36 cellular contexts compared by ENCODE assay signal in the genomic region with DNA sequence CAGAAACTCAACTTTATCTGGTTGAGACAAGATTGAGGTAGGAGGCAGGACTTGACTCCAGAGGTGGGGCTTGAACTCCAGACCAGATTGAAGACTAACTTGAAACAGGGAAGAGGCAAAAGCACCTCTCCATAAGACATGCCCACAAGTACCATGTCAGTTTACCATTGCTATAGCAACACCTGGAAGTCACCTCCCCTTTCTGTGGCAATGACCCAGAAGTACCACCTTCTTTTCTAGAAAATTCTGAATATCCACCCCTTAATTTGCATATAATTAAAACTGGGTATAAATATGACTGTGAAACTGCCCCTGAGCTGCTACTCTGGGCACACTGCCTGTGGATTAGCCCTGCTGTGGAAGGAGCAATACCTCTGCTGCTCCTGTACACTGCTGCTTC.
"Had no signal": no experiment of that assay in that cellular context is flagged by ENCODE, and none has a peak within 500 bp of the region (broad histone marks: within the 10 kb centered on the region; RNA-seq: fewer than 3 reads in every experiment).

No MANE protein-coding gene starts in this region.

- FAIRE-seq: astrocyte, endothelial cell of umbilical vein, kidney, pancreas, small intestine had no signal

- H3K27me3 ChIP-seq: brain microvascular endothelial cell, heart left ventricle, pancreas, sigmoid colon, upper lobe of left lung, vagina had no signal

- H3K36me3 ChIP-seq: brain microvascular endothelial cell, heart left ventricle, pancreas, sigmoid colon, upper lobe of left lung, vagina, WERI-Rb-1 had no signal

- ATAC-seq: effector memory CD8-positive, alpha-beta T cell; heart left ventricle; left colon; naive thymus-derived CD4-positive, alpha-beta T cell; pancreas; psoas muscle; stimulated activated memory B cell treated with anti-CD40 and anti-IgM and Interleukin-4, amounts not matched to agents 10 μg/mL and 1 μg/mL and 100 μg/mL, for 72 hours; stimulated activated naive CD8-positive, alpha-beta T cell treated with anti-CD3 and anti-CD28 coated beads, Interleukin-15, amount 100 ng/mL, for 72 hours had no signal

- H3K4me3 ChIP-seq: heart left ventricle, pancreas, psoas muscle, sigmoid colon, upper lobe of left lung, vagina had no signal

- DNase-seq: activated CD4-positive, alpha-beta memory T cell treated with anti-CD3 and anti-CD28 coated beads, Interleukin-2, amount 10 ng/mL, durations not matched to agents 7 days and 5 days; activated CD4-positive, alpha-beta T cell treated with anti-CD3 and anti-CD28 coated beads, Interleukin-2, amount 10 ng/mL, durations not matched to agents 7 days and 5 days; activated CD4-positive, CD25-positive, alpha-beta regulatory T cell treated with anti-CD3 and anti-CD28 coated beads, Interleukin-2, amount 50 U/mL, for 72 hours; activated CD8-positive, alpha-beta memory T cell treated with anti-CD3 and anti-CD28 coated beads, Interleukin-2, amount 50 U/mL, for 48 hours; activated gamma-delta T cell; activated naive CD4-positive, alpha-beta T cell treated with anti-CD3 and anti-CD28 coated beads, Interleukin-2, amount 10 ng/mL, durations not matched to agents 7 days and 5 days; activated T-cell treated with anti-CD3 and anti-CD28 coated beads, Interleukin-2, amount 50 U/mL, for 24 hours; amniotic stem cell; brain microvascular endothelial cell; caudate nucleus; cortex of kidney; effector memory CD8-positive, alpha-beta T cell; foreskin fibroblast; heart left ventricle; hypothalamus; immature natural killer cell; kidney; left colon; midbrain; naive thymus-derived CD4-positive, alpha-beta T cell; nucleus accumbens; pancreas; psoas muscle; sigmoid colon; small intestine; stimulated activated CD4-positive, alpha-beta T cell treated with anti-CD3 and anti-CD28 coated beads, Interleukin-4, amount 100 ng/mL, for 4 hours; stimulated activated CD8-positive, alpha-beta memory T cell treated with anti-CD3 and anti-CD28 coated beads, Interleukin-4, amount 100 ng/mL, for 48 hours; stimulated activated naive CD8-positive, alpha-beta T cell treated with anti-CD3 and anti-CD28 coated beads, Interleukin-15, amount 100 ng/mL, for 72 hours; substantia nigra; T1000; upper lobe of left lung; WERI-Rb-1 had no signal

- H3K27ac ChIP-seq: brain microvascular endothelial cell, heart left ventricle, pancreas, psoas muscle, sigmoid colon, upper lobe of left lung, vagina, WERI-Rb-1 had no signal

- H3K9me3 ChIP-seq: heart left ventricle, pancreas, psoas muscle, sigmoid colon, upper lobe of left lung, vagina had no signal
